In genomic region chr6:157981395-157982296, GRCh38 we compare ENCODE assay signal across 1 cellular context.
TF ChIP-seq lines count a peak whose summit lies in the region.

Gene SYNJ2 (plus strand): TSS chr6:157981863. CDS start chr6:157981962, 99 bp downstream.

TF ChIP-seq in HepG2, 621 proteins besides CTCF, POLR2A, EP300 and RAD21 (continued from another document and continues in another):
- TF ChIP-seq MTERF4 (CRISPR knock-in tag; IDR thresholded peaks at IDR 0.05) (no peak; the same call in none of the 2 replicates), BRCA1 (CRISPR knock-in tag; IDR thresholded peaks at IDR 0.05) (no peak), ZGPAT (CRISPR knock-in tag; IDR thresholded peaks at IDR 0.05) (peak; percentile 75), CSRNP1 (CRISPR knock-in tag; IDR thresholded peaks at IDR 0.05) (peak; percentile 27; the same call in 1 of the 2 replicates), RERE (CRISPR knock-in tag; IDR thresholded peaks at IDR 0.05; ENCODE audit: low read depth) (no peak), PCBP2 (optimal IDR thresholded peaks at IDR 0.05; ENCODE audit: low read depth, low read length, poor library complexity, severe bottlenecking) (no peak), HOXD1 (CRISPR knock-in tag; IDR thresholded peaks at IDR 0.05) (no peak), KDM5B (CRISPR knock-in tag; IDR thresholded peaks at IDR 0.05; ENCODE audit: borderline replicate concordance) (peak; percentile 57), ZNF792 (CRISPR knock-in tag; IDR thresholded peaks at IDR 0.05) (no peak; the same call in 1 of the 2 replicates), ZNF230 (CRISPR knock-in tag; IDR thresholded peaks at IDR 0.05) (no peak; the same call in 1 of the 2 replicates), CERS6 (CRISPR knock-in tag; IDR thresholded peaks at IDR 0.05) (0 out of 2 replicates have a peak, but pooled peaks have one; percentile 20), XRCC5 (optimal IDR thresholded peaks at IDR 0.05; ENCODE audit: low read length) (peak; percentile 82), MLXIP (CRISPR knock-in tag; IDR thresholded peaks at IDR 0.05; ENCODE audit: borderline replicate concordance) (no peak), MED8 (CRISPR knock-in tag; IDR thresholded peaks at IDR 0.05; ENCODE audit: insufficient replicate concordance) (peak; percentile 31), CSRNP2 (CRISPR knock-in tag; conservative IDR thresholded peaks at IDR 0.05; ENCODE audit: low read depth) (no peak), SNAPC2 (CRISPR knock-in tag; IDR thresholded peaks at IDR 0.05) (peak; percentile 48; the same call in 1 of the 2 replicates), TAF1 (CRISPR knock-in tag; IDR thresholded peaks at IDR 0.05) (peak; percentile 40), ARID2 (CRISPR knock-in tag; IDR thresholded peaks at IDR 0.05; ENCODE audit: borderline replicate concordance) (no peak; the same call in 1 of the 2 replicates), HOXA9 (CRISPR knock-in tag; IDR thresholded peaks at IDR 0.05; ENCODE audit: borderline replicate concordance) (0 out of 2 replicates have a peak, but pooled peaks have one; percentile 23), ETS1 (CRISPR knock-in tag; IDR thresholded peaks at IDR 0.05) (no peak; the same call in 1 of the 2 replicates), ZNF770 (CRISPR knock-in tag; IDR thresholded peaks at IDR 0.05) (peak; percentile 77; the same call in 1 of the 2 replicates), PCBP1 (IDR thresholded peaks at IDR 0.05; ENCODE audit: borderline replicate concordance, low read depth, low read length) (peak; percentile 11; the same call in 1 of the 2 replicates), JUN (CRISPR knock-in tag; IDR thresholded peaks at IDR 0.05) (no peak), ZNF292 (CRISPR knock-in tag; IDR thresholded peaks at IDR 0.05; ENCODE audit: borderline replicate concordance, low read depth) (no peak), ZEB1 (IDR thresholded peaks at IDR 0.05; ENCODE audit: insufficient replicate concordance, low read depth) (no peak), HOXA3 (CRISPR knock-in tag; IDR thresholded peaks at IDR 0.05) (peak; percentile 38), PHF5A (CRISPR knock-in tag; IDR thresholded peaks at IDR 0.05; ENCODE audit: low read depth, unreplicated experiment) (no peak), ZFP37 (CRISPR knock-in tag; IDR thresholded peaks at IDR 0.05; ENCODE audit: borderline replicate concordance) (no peak), ZC3H13 (CRISPR knock-in tag; IDR thresholded peaks at IDR 0.05) (peak; percentile 84), ZNF367 (CRISPR knock-in tag; IDR thresholded peaks at IDR 0.05; ENCODE audit: borderline replicate concordance) (no peak; the same call in 1 of the 2 replicates), ZFP62 (CRISPR knock-in tag; IDR thresholded peaks at IDR 0.05) (no peak), ZFP91 (CRISPR knock-in tag; IDR thresholded peaks at IDR 0.05; ENCODE audit: borderline replicate concordance) (no peak; the same call in none of the 2 replicates), ZNF639 (CRISPR knock-in tag; conservative IDR thresholded peaks at IDR 0.05) (no peak; the same call in 1 of the 2 replicates)
